Comparison of ENCODE assay signal across 31 cellular contexts in the genomic region with DNA sequence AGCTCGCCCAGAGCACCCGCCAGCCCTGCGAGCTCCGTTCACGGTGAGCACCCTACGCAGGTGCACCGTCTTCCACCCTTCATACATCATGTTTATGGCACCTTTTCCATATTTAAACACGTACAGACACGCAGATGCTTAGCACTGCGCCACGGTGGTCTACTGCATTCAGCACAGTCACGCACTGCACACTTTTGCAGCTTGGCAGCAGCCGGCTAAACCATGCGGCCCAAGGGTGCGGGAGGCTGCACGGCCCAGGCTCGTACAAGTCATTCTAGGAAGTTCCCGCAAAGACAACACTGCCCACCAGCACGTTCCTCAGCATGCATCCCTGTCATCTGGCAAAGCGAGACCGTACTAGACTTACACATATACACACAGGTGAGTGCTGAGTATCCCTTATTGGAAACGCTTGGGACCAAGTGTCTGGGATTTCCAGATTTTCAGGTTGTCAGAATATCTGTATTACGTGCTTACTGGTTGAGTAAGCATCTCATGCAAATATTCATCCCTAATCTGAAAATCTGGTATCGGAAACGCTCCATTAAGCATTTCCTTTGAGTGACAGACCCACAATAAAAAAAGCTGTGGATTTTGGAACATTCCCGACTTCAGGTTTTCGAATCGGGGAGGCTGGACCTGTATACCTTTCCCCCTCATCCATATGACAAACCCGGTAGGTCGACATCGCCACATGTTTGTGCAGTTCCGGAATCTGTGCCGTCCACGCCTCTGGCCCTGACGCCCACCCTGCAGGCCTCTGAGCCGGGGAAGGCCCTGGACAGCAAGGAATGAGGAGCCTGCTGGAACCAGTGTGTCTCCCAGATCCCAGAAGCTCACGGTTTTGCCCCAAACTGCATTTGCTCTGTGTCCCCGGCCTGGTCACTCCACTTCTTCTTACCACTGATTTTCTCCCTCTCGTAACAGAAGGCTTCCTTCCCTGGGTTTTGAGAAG.
DNase-seq lines count a peak whose midpoint lies in the region; ATAC-seq, FAIRE-seq and TF ChIP-seq lines count a peak whose summit lies in the region.
"Had no signal": no experiment of that assay in that cellular context is flagged by ENCODE, and none has a peak within 500 bp of the region (broad histone marks: within the 10 kb centered on the region; RNA-seq: fewer than 3 reads in every experiment).

No MANE protein-coding gene starts in this region.

- H3K27ac ChIP-seq in RWPE2 (ENCODE audit: poor library complexity, severe bottlenecking) (no peak overlapping the region), kidney (ENCODE audit: low read depth in 2 of 2, low read length in 2 of 2) (no peak overlapping the region)
- H3K27ac ChIP-seq: ascending aorta, GM23248, parathyroid adenoma, right atrium auricular region, suprapubic skin, uterus had no signal

- H3K4me3 ChIP-seq in RWPE2 (ENCODE audit: severe bottlenecking) (no peak overlapping the region), kidney (ENCODE audit: low read length in 2 of 2) (no peak overlapping the region)
- H3K4me3 ChIP-seq: ascending aorta, GM23248, right atrium auricular region, suprapubic skin, uterus had no signal

- no peak overlapping the region for H3K27ac Mint-ChIP-seq in natural killer cell treated with Interleukin-12 subunit alpha and Interleukin-12 subunit beta and Interleukin-15 and Interleukin-18, amount 100 ng/mL, for 72 hours
- H3K27ac Mint-ChIP-seq in natural killer cell: no peak overlapping the region
- H3K27ac Mint-ChIP-seq: activated CD4-positive, alpha-beta T cell treated with anti-CD3 and anti-CD28 coated beads for 36 hours; activated naive CD4-positive, alpha-beta T cell treated with anti-CD3 and anti-CD28 coated beads, Interleukin-2, amount 50 U/mL, for 72 hours; activated T-cell treated with anti-CD3 and anti-CD28 coated beads, Interleukin-2, amount 50 U/mL, for 72 hours; nephron; stimulated activated naive B cell treated with anti-CD40 and anti-IgM and Interleukin-4, amounts not matched to agents 10 μg/mL and 1 μg/mL and 100 μg/mL, for 72 hours had no signal

- peak; percentile 37 for DNase-seq in natural killer cell treated with Interleukin-12 subunit alpha and Interleukin-12 subunit beta and Interleukin-15 and Interleukin-18, amount 100 ng/mL, for 72 hours (ENCODE audit: low spot score)
- no peak for DNase-seq in natural killer cell
- peak; percentile 29 for DNase-seq in RWPE2 (ENCODE audit: low spot score)
- DNase-seq in kidney: peak; percentile 57
- no peak for DNase-seq in C1 segment of cervical spinal cord (lab: John Stamatoyannopoulos, UW)
- DNase-seq in ureter (ENCODE audit: low spot score): no peak
- DNase-seq: activated CD4-positive, alpha-beta T cell treated with anti-CD3 and anti-CD28 coated beads for 36 hours; activated T-cell treated with anti-CD3 and anti-CD28 coated beads, Interleukin-2, amount 50 U/mL, for 72 hours; caudate nucleus; dermis blood vessel endothelial cell; DMS53; GM23248; head of caudate nucleus; left colon; NCI-H1105 treated with DMSO at 0.1 percent for 48 hours; NCI-H2081; NCI-H82; OCI-M1; SHP77 treated with DMSO at 0.1 percent for 48 hours; stimulated activated CD4-positive, alpha-beta T cell treated with anti-CD3 and anti-CD28 coated beads, Interleukin-4, amount 100 ng/mL, for 1 hour; stimulated activated naive B cell treated with anti-CD40 and anti-IgM and Interleukin-4, amounts not matched to agents 10 μg/mL and 1 μg/mL and 100 μg/mL, for 72 hours; uterus had no signal

- no peak overlapping the region for H3K9ac ChIP-seq in kidney (ENCODE audit: low read length in 2 of 2)
- H3K9ac ChIP-seq: GM23248, parathyroid adenoma had no signal

- peaks cover 6% of the 10 kb centered on the region for H3K36me3 Mint-ChIP-seq in natural killer cell treated with Interleukin-12 subunit alpha and Interleukin-12 subunit beta and Interleukin-15 and Interleukin-18, amount 100 ng/mL, for 72 hours
- no peaks in the 10 kb centered on the region for H3K36me3 Mint-ChIP-seq in natural killer cell

- no peak overlapping the region for H3K4me3 Mint-ChIP-seq in natural killer cell treated with Interleukin-12 subunit alpha and Interleukin-12 subunit beta and Interleukin-15 and Interleukin-18, amount 100 ng/mL, for 72 hours
- no peak overlapping the region for H3K4me3 Mint-ChIP-seq in natural killer cell
- H3K4me3 Mint-ChIP-seq: activated CD4-positive, alpha-beta T cell treated with anti-CD3 and anti-CD28 coated beads for 36 hours; activated T-cell treated with anti-CD3 and anti-CD28 coated beads, Interleukin-2, amount 50 U/mL, for 72 hours; nephron; stimulated activated naive B cell treated with anti-CD40 and anti-IgM and Interleukin-4, amounts not matched to agents 10 μg/mL and 1 μg/mL and 100 μg/mL, for 72 hours had no signal

- ATAC-seq in natural killer cell treated with Interleukin-12 subunit alpha and Interleukin-12 subunit beta and Interleukin-15 and Interleukin-18, amount 100 ng/mL, for 72 hours: no peak
- ATAC-seq in natural killer cell (no peak), RWPE2 (ENCODE audit: low read depth) (no peak), HG02970 (IDR thresholded peaks at IDR 0.05; ENCODE audit: low FRiP score, unreplicated experiment) (no peak)
- ATAC-seq: activated CD4-positive, alpha-beta T cell treated with anti-CD3 and anti-CD28 coated beads for 36 hours; activated naive CD4-positive, alpha-beta T cell treated with anti-CD3 and anti-CD28 coated beads, Interleukin-2, amount 50 U/mL, for 72 hours; activated T-cell treated with anti-CD3 and anti-CD28 coated beads, Interleukin-2, amount 50 U/mL, for 72 hours; left colon; stimulated activated naive B cell treated with anti-CD40 and anti-IgM and Interleukin-4, amounts not matched to agents 10 μg/mL and 1 μg/mL and 100 μg/mL, for 72 hours had no signal

- H3K4me1 ChIP-seq in RWPE2 (ENCODE audit: insufficient read depth, poor library complexity, severe bottlenecking) (no peaks in the 10 kb centered on the region), kidney (ENCODE audit: control insufficient read depth in 1 of 2, insufficient read depth in 1 of 2, low read depth in 1 of 2, low read length in 2 of 2) (no peaks in the 10 kb centered on the region)
- H3K4me1 ChIP-seq: ascending aorta, parathyroid adenoma, suprapubic skin, uterus had no signal

- H3K27me3 Mint-ChIP-seq in natural killer cell treated with Interleukin-12 subunit alpha and Interleukin-12 subunit beta and Interleukin-15 and Interleukin-18, amount 100 ng/mL, for 72 hours: no peaks in the 10 kb centered on the region
- H3K27me3 Mint-ChIP-seq in natural killer cell (ENCODE audit: low read depth in 2 of 2): no peaks in the 10 kb centered on the region
- H3K27me3 Mint-ChIP-seq: activated CD4-positive, alpha-beta T cell treated with anti-CD3 and anti-CD28 coated beads for 36 hours; stimulated activated naive B cell treated with anti-CD40 and anti-IgM and Interleukin-4, amounts not matched to agents 10 μg/mL and 1 μg/mL and 100 μg/mL, for 72 hours had no signal

- intact Hi-C loops in natural killer cell (cut with micrococcal nuclease): no loop called here
- intact Hi-C loops in kidney (cut with DNase I): no loop called here

- no peaks in the 10 kb centered on the region for H3K27me3 ChIP-seq in RWPE2 (ENCODE audit: insufficient read depth, poor library complexity, severe bottlenecking)
- H3K27me3 ChIP-seq: ascending aorta, right atrium auricular region, suprapubic skin, uterus had no signal

- H3K9me3 ChIP-seq in RWPE2 (ENCODE audit: severe bottlenecking): no peaks in the 10 kb centered on the region
- H3K9me3 ChIP-seq in kidney (ENCODE audit: control insufficient read depth in 1 of 2, low read length in 2 of 2): no peaks in the 10 kb centered on the region
- H3K9me3 ChIP-seq: ascending aorta, right atrium auricular region, suprapubic skin, uterus had no signal

- FAIRE-seq in kidney (lab: Jason Lieb, UNC): no peak
- FAIRE-seq: endothelial cell of umbilical vein, G401.6 had no signal

- H3K36me3 ChIP-seq in RWPE2 (ENCODE audit: low read depth) (no peaks in the 10 kb centered on the region), kidney (ENCODE audit: control insufficient read depth in 1 of 2, insufficient read depth in 2 of 2, low read length in 2 of 2) (peaks cover 8 to 14% of the 10 kb centered on the region in 2 donors)
- H3K36me3 ChIP-seq: right atrium auricular region, uterus had no signal

- no peaks in the 10 kb centered on the region for H3K9me3 Mint-ChIP-seq in natural killer cell treated with Interleukin-12 subunit alpha and Interleukin-12 subunit beta and Interleukin-15 and Interleukin-18, amount 100 ng/mL, for 72 hours
- no peaks in the 10 kb centered on the region for H3K9me3 Mint-ChIP-seq in natural killer cell
- H3K9me3 Mint-ChIP-seq: nephron; stimulated activated naive B cell treated with anti-CD40 and anti-IgM and Interleukin-4, amounts not matched to agents 10 μg/mL and 1 μg/mL and 100 μg/mL, for 72 hours had no signal

- H3K4me1 Mint-ChIP-seq in natural killer cell treated with Interleukin-12 subunit alpha and Interleukin-12 subunit beta and Interleukin-15 and Interleukin-18, amount 100 ng/mL, for 72 hours (ENCODE audit: low read depth in 2 of 2): peaks cover 6 to 20% of the 10 kb centered on the region in 2 donors
- peaks cover 14 to 24% of the 10 kb centered on the region in 2 donors for H3K4me1 Mint-ChIP-seq in natural killer cell
- H3K4me1 Mint-ChIP-seq: nephron had no signal

- no peak for TF ChIP-seq CTCF in natural killer cell (IDR thresholded peaks at IDR 0.05)
- TF ChIP-seq CTCF in RWPE2 (IDR thresholded peaks at IDR 0.05; ENCODE audit: poor library complexity, severe bottlenecking): no peak
- no peak for TF ChIP-seq CTCF in kidney (IDR thresholded peaks at IDR 0.05; ENCODE audit: borderline replicate concordance, extremely low read depth, insufficient read depth)

Comparison
In these comparisons a context has a peak if more than half of its experiments do, and no peak if none do; other contexts are left out.
1. DNase-seq: peak in natural killer cell treated with Interleukin-12 subunit alpha and Interleukin-12 subunit beta and Interleukin-15 and Interleukin-18, amount 100 ng/mL, for 72 hours (single experiment), RWPE2 (single experiment) and kidney (single experiment); none in natural killer cell (single experiment), C1 segment of cervical spinal cord (0 of 14) and ureter (single experiment).